ENCODE assay signal across 25 cellular contexts in the genomic region with DNA sequence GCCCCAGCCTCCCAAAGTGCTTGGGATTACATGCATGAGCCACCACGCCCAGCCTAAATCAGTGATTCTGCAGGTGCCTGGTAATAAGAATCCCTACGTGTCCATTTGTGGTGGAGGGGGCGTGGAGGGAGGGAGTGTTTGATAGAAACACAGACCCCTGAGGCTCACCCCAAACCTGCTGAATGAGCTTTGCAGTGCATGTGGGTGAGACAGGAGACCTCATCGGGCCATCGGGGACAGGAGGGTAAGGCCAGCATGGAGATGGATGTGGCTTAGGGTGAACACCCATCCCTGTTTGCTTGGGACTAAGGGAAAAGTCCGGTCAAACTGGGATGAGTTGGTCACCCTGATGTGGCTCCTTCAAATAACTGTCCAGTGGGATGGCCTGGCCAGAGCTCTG.
DNase-seq lines count a peak whose midpoint lies in the region; ATAC-seq, FAIRE-seq and TF ChIP-seq lines count a peak whose summit lies in the region.
"Had no signal": no experiment of that assay in that cellular context is flagged by ENCODE, and none has a peak within 500 bp of the region (broad histone marks: within the 10 kb centered on the region; RNA-seq: fewer than 3 reads in every experiment).

No MANE protein-coding gene starts in this region.

- H2BK20ac ChIP-seq in H1 (ENCODE audit: low read length): no peak overlapping the region

- no peak overlapping the region for H3K4me3 Mint-ChIP-seq in natural killer cell treated with Interleukin-12 subunit alpha and Interleukin-12 subunit beta and Interleukin-15 and Interleukin-18, amount 100 ng/mL, for 72 hours
- H3K4me3 Mint-ChIP-seq in natural killer cell: no peak overlapping the region
- H3K4me3 Mint-ChIP-seq: CD4-positive, alpha-beta T cell; CD8-positive, alpha-beta memory T cell; GM23338; HFFc6 had no signal

- no peak for TF ChIP-seq EP300 in H1 (IDR thresholded peaks at IDR 0.05; ENCODE audit: borderline replicate concordance in 1 of 2, low read depth in 2 of 2, low read length in 2 of 2)

- no peak overlapping the region for H3K23ac ChIP-seq in H1 (ENCODE audit: insufficient read length)

- H3K4me1 ChIP-seq in H1 (replicated peaks in 1 of 4; ENCODE audit: control insufficient read depth in 3 of 4, insufficient read depth in 4 of 4, low read length in 3 of 4): no peaks in the 10 kb centered on the region
- H3K4me1 ChIP-seq: A549, BE2C, HAP-1 had no signal

- WGBS in H1 (ENCODE audit: extremely low coverage in 1 of 2, insufficient coverage in 1 of 2, insufficient read length in 1 of 2, insufficient replicate concordance in 2 of 2, low coverage in 1 of 2, low lambda C conversion rate in 2 of 2, missing lambda C conversion rate in 1 of 2), 2 experiments: 89% methylated on average over 6 of the region's 6 CpGs; no CpG with 5 or more reads in 1 of the 2 experiments

- H3K79me1 ChIP-seq in H1 (ENCODE audit: low read depth, low read length): no peaks in the 10 kb centered on the region

- no peak overlapping the region for H2BK120ac ChIP-seq in H1 (replicated peaks; ENCODE audit: low read depth, low read length)

- no peak overlapping the region for H3K18ac ChIP-seq in H1 (ENCODE audit: extremely low read depth, low read length)

- DNase-seq in natural killer cell treated with Interleukin-12 subunit alpha and Interleukin-12 subunit beta and Interleukin-15 and Interleukin-18, amount 100 ng/mL, for 72 hours (ENCODE audit: low spot score): peak; percentile 29
- no peak for DNase-seq in natural killer cell
- DNase-seq in H1 (ENCODE audit: low read depth in 1 of 2, low spot score in 2 of 2): no peak
- DNase-seq in posterior vena cava (ENCODE audit: low spot score): peak; percentile 41
- no peak for DNase-seq in nucleus accumbens (lab: John Stamatoyannopoulos, UW)
- DNase-seq in medulla oblongata (ENCODE audit: extremely low spot score): no peak
- DNase-seq: 8988T; ACHN; AML-193; BE2C; CD4-positive, alpha-beta T cell; CD8-positive, alpha-beta memory T cell; DMS 273 treated with DMSO at 0.1 percent for 48 hours; DMS79; EL; GDM1; HFFc6 had no signal

- no peak for FAIRE-seq in H1 (lab: Jason Lieb, UNC)
- FAIRE-seq: A549, D721Med, GM12878, GM19239, H54 had no signal

- H2AFZ ChIP-seq in H1 (ENCODE audit: low read length): no peak overlapping the region
- H2AFZ ChIP-seq: GM23338 had no signal

- no peak overlapping the region for H2BK15ac ChIP-seq in H1 (ENCODE audit: low read length)

- no peak for TF ChIP-seq RAD21 in H1 (IDR thresholded peaks at IDR 0.05 in 1 of 2, conservative IDR thresholded peaks at IDR 0.05 in 1 of 2; ENCODE audit: low read depth in 2 of 2, low read length in 2 of 2)

- H2AK5ac ChIP-seq in H1 (ENCODE audit: low read depth, low read length): no peak overlapping the region

- H3K27me3 Mint-ChIP-seq in natural killer cell treated with Interleukin-12 subunit alpha and Interleukin-12 subunit beta and Interleukin-15 and Interleukin-18, amount 100 ng/mL, for 72 hours: peaks cover 5 to 30% of the 10 kb centered on the region in 2 donors
- H3K27me3 Mint-ChIP-seq in natural killer cell (ENCODE audit: low read depth in 2 of 2): peaks cover 9 to 15% of the 10 kb centered on the region in 2 donors

- H3K27me3 ChIP-seq in H1 (replicated peaks in 1 of 4; ENCODE audit: control insufficient read depth in 3 of 4, extremely low read depth in 1 of 4, insufficient read depth in 3 of 4, low read length in 3 of 4): no peaks in the 10 kb centered on the region; a peak in 3 of 7 replicates
- H3K27me3 ChIP-seq: BE2C had no signal

- H3K9me3 ChIP-seq in H1 (ENCODE audit: insufficient read depth in 2 of 2, low read depth in 1 of 2, low read length in 1 of 2): no peaks in the 10 kb centered on the region
- H3K9me3 ChIP-seq: A549, BE2C, HAP-1 had no signal

- H2BK5ac ChIP-seq in H1 (ENCODE audit: low read depth, low read length): no peak overlapping the region

- H4K5ac ChIP-seq in H1 (ENCODE audit: insufficient read length, low read depth, low read length): no peak overlapping the region

- TF ChIP-seq CTCF in natural killer cell (IDR thresholded peaks at IDR 0.05) (no peak), H1 (IDR thresholded peaks at IDR 0.05; ENCODE audit: control extremely low read depth in 1 of 3, insufficient read depth in 1 of 3, low read depth in 1 of 3, low read length in 3 of 3) (no peak)

- no peak overlapping the region for H3K56ac ChIP-seq in H1 (replicated peaks; ENCODE audit: insufficient read length, low read depth, low read length)

- H3K14ac ChIP-seq in H1 (ENCODE audit: insufficient read length): no peak overlapping the region

- no peaks in the 10 kb centered on the region for H3K79me2 ChIP-seq in H1 (ENCODE audit: control insufficient read depth in 1 of 2, insufficient read depth in 2 of 2, low read length in 2 of 2)

- H3K4me2 ChIP-seq in H1 (ENCODE audit: insufficient read depth in 1 of 2, low read depth in 2 of 2, low read length in 2 of 2): no peak overlapping the region
- H3K4me2 ChIP-seq: A549, GM23338 had no signal

- intact Hi-C loops in natural killer cell (cut with micrococcal nuclease) (no loop called here), posterior vena cava (cut with DNase I) (no loop called here)

- no peak overlapping the region for H3K4ac ChIP-seq in H1 (replicated peaks; ENCODE audit: insufficient read length, low read depth, low read length)

- TF ChIP-seq POLR2A in H1 (IDR thresholded peaks at IDR 0.05; ENCODE audit: control extremely low read depth in 1 of 2, low read depth in 2 of 2, low read length in 2 of 2): no peak

- POLR2A ChIA-PET in H1 (lab: Charles Lee; ENCODE audit: partially characterized antibody): no interaction called here

- CTCF ChIA-PET in H1 (lab: Charles Lee; ENCODE audit: partially characterized antibody): interaction anchor here (1.4 kb wide), 1 partner anchor 8 kb away, joined by 4 read pairs; no protein-coding TSS in a partner anchor

- no peak overlapping the region for H3K4me3 ChIP-seq in H1 (ENCODE audit: extremely low read depth in 1 of 4, insufficient read depth in 2 of 4, low read depth in 3 of 4, low read length in 4 of 4)
- H3K4me3 ChIP-seq: A549, GM12878, GM23338, HAP-1 had no signal

- no peaks in the 10 kb centered on the region for H3K9me3 Mint-ChIP-seq in natural killer cell treated with Interleukin-12 subunit alpha and Interleukin-12 subunit beta and Interleukin-15 and Interleukin-18, amount 100 ng/mL, for 72 hours
- H3K9me3 Mint-ChIP-seq in natural killer cell: no peaks in the 10 kb centered on the region
- H3K9me3 Mint-ChIP-seq: GM23338, HFFc6 had no signal

- H4K20me1 ChIP-seq in H1 (replicated peaks in 1 of 2; ENCODE audit: control insufficient read depth in 1 of 2, insufficient read depth in 2 of 2, low read length in 2 of 2): no peaks in the 10 kb centered on the region

- 0 out of 2 replicates have a peak overlapping the region, but pooled peaks have one; percentile 3 for H4K8ac ChIP-seq in H1 (ENCODE audit: extremely low read depth, insufficient read depth, low read length)

- no peaks in the 10 kb centered on the region for H3K23me2 ChIP-seq in H1 (ENCODE audit: low read depth, low read length)

- no peak overlapping the region for H4K91ac ChIP-seq in H1 (replicated peaks; ENCODE audit: insufficient read length, low read length)

- no peaks in the 10 kb centered on the region for H3K4me1 Mint-ChIP-seq in natural killer cell treated with Interleukin-12 subunit alpha and Interleukin-12 subunit beta and Interleukin-15 and Interleukin-18, amount 100 ng/mL, for 72 hours (ENCODE audit: low read depth in 2 of 2)
- no peaks in the 10 kb centered on the region for H3K4me1 Mint-ChIP-seq in natural killer cell
- H3K4me1 Mint-ChIP-seq: CD8-positive, alpha-beta memory T cell; GM23338 had no signal

- H3K27ac Mint-ChIP-seq in natural killer cell treated with Interleukin-12 subunit alpha and Interleukin-12 subunit beta and Interleukin-15 and Interleukin-18, amount 100 ng/mL, for 72 hours: no peak overlapping the region
- H3K27ac Mint-ChIP-seq in natural killer cell: no peak overlapping the region
- H3K27ac Mint-ChIP-seq: CD4-positive, alpha-beta T cell; CD8-positive, alpha-beta memory T cell; GM23338; HFFc6 had no signal

- no peak overlapping the region for H3K27ac ChIP-seq in H1 (ENCODE audit: low read depth, low read length)
- H3K27ac ChIP-seq: A549, C4-2B had no signal

- no peak for ATAC-seq in natural killer cell treated with Interleukin-12 subunit alpha and Interleukin-12 subunit beta and Interleukin-15 and Interleukin-18, amount 100 ng/mL, for 72 hours
- no peak for ATAC-seq in natural killer cell
- ATAC-seq: GM12878, GM23338 had no signal

- no peak overlapping the region for H3K9ac ChIP-seq in H1 (replicated peaks in 1 of 4; ENCODE audit: extremely low read depth in 1 of 4, low read depth in 3 of 4, low read length in 3 of 4)

- H2BK12ac ChIP-seq in H1 (ENCODE audit: low read depth, low read length): no peak overlapping the region

- no peaks in the 10 kb centered on the region for H3K36me3 Mint-ChIP-seq in natural killer cell treated with Interleukin-12 subunit alpha and Interleukin-12 subunit beta and Interleukin-15 and Interleukin-18, amount 100 ng/mL, for 72 hours
- no peaks in the 10 kb centered on the region for H3K36me3 Mint-ChIP-seq in natural killer cell
- H3K36me3 Mint-ChIP-seq: CD8-positive, alpha-beta memory T cell had no signal

- no peaks in the 10 kb centered on the region for H3K36me3 ChIP-seq in H1 (ENCODE audit: control insufficient read depth in 2 of 4, insufficient read depth in 4 of 4, low read length in 3 of 4)
- H3K36me3 ChIP-seq: BE2C, HAP-1 had no signal

Comparison
In these comparisons a context has a peak if more than half of its experiments do, and no peak if none do; other contexts are left out.
1. DNase-seq: peak in natural killer cell treated with Interleukin-12 subunit alpha and Interleukin-12 subunit beta and Interleukin-15 and Interleukin-18, amount 100 ng/mL, for 72 hours (single experiment) and posterior vena cava (single experiment); none in natural killer cell (single experiment), H1 (0 of 2), nucleus accumbens (0 of 56) and medulla oblongata (single experiment).